21 cellular contexts compared by ENCODE assay signal in genomic region chr3:73110530-73110929, GRCh38. TPM values are rescaled to one million over a fixed set of nuclear protein-coding genes. Genes with fewer than 3 reads are reported as not detected.
DNase-seq lines count a peak whose midpoint lies in the region; ATAC-seq, FAIRE-seq and TF ChIP-seq lines count a peak whose summit lies in the region.
"Had no signal": no experiment of that assay in that cellular context is flagged by ENCODE, and none has a peak within 500 bp of the region (broad histone marks: within the 10 kb centered on the region; RNA-seq: fewer than 3 reads in every experiment).

No MANE protein-coding gene starts in this region.

- no peak overlapping the region for H3K4me2 ChIP-seq in astrocyte (ENCODE audit: low read length)
- H3K4me2 ChIP-seq: SK-N-SH had no signal

- H4K20me1 ChIP-seq in astrocyte (ENCODE audit: insufficient read depth, low read length), result no peaks in the 10 kb centered on the region

- H2AFZ ChIP-seq in astrocyte (ENCODE audit: low read depth, low read length), result no peak overlapping the region

- no peaks in the 10 kb centered on the region for H3K36me3 ChIP-seq in astrocyte (ENCODE audit: insufficient read depth, low read length)

- no peaks in the 10 kb centered on the region for H3K4me1 Mint-ChIP-seq in astrocyte (ENCODE audit: low read depth, unreplicated experiment)
- H3K4me1 Mint-ChIP-seq in activated T-helper 17 cell treated with anti-CD3 and anti-CD28 coated beads, Interleukin-2, amount 50 U/mL, for 72 hours, result no peaks in the 10 kb centered on the region

- peaks cover 18% of the 10 kb centered on the region for H3K27me3 Mint-ChIP-seq in astrocyte (ENCODE audit: low read depth, unreplicated experiment)
- peaks cover 15% of the 10 kb centered on the region for H3K27me3 Mint-ChIP-seq in activated T-helper 17 cell treated with anti-CD3 and anti-CD28 coated beads, Interleukin-2, amount 50 U/mL, for 72 hours

- no peaks in the 10 kb centered on the region for H3K9me3 ChIP-seq in astrocyte (ENCODE audit: insufficient read depth, low read depth, low read length)
- H3K9me3 ChIP-seq: Caco-2, SK-N-SH had no signal

- TF ChIP-seq CTCF in astrocyte (IDR thresholded peaks at IDR 0.05; ENCODE audit: insufficient read depth, low read depth, low read length), result no peak

- H3K9ac ChIP-seq in astrocyte (ENCODE audit: low read length), result no peak overlapping the region
- H3K9ac ChIP-seq: SK-N-SH had no signal

- no peaks in the 10 kb centered on the region for H3K9me3 Mint-ChIP-seq in astrocyte (ENCODE audit: unreplicated experiment)
- H3K9me3 Mint-ChIP-seq in activated T-helper 17 cell treated with anti-CD3 and anti-CD28 coated beads, Interleukin-2, amount 50 U/mL, for 72 hours, result no peaks in the 10 kb centered on the region
- H3K9me3 Mint-ChIP-seq: CD4-positive, alpha-beta T cell had no signal

- no peaks in the 10 kb centered on the region for H3K27me3 ChIP-seq in astrocyte (ENCODE audit: insufficient read depth, low read length)

- H3K27ac ChIP-seq in astrocyte (ENCODE audit: low read depth, low read length), result no peak overlapping the region

- H3K36me3 Mint-ChIP-seq in astrocyte (ENCODE audit: low read depth, unreplicated experiment), result no peaks in the 10 kb centered on the region
- no peaks in the 10 kb centered on the region for H3K36me3 Mint-ChIP-seq in activated T-helper 17 cell treated with anti-CD3 and anti-CD28 coated beads, Interleukin-2, amount 50 U/mL, for 72 hours (ENCODE audit: low read depth)

- no peak overlapping the region for H3K4me3 ChIP-seq in astrocyte (ENCODE audit: insufficient read depth, low read depth, low read length)

- no peak overlapping the region for H3K27ac Mint-ChIP-seq in astrocyte (ENCODE audit: unreplicated experiment)
- no peak overlapping the region for H3K27ac Mint-ChIP-seq in activated T-helper 17 cell treated with anti-CD3 and anti-CD28 coated beads, Interleukin-2, amount 50 U/mL, for 72 hours
- H3K27ac Mint-ChIP-seq: CD4-positive, alpha-beta T cell had no signal

- no peaks in the 10 kb centered on the region for H3K4me1 ChIP-seq in astrocyte (ENCODE audit: insufficient read depth, low read length)
- H3K4me1 ChIP-seq: Caco-2 had no signal

- ATAC-seq in activated T-helper 17 cell treated with anti-CD3 and anti-CD28 coated beads, Interleukin-2, amount 50 U/mL, for 72 hours (replicated peaks), result no peak
- no peak for ATAC-seq in GM18519 (IDR thresholded peaks at IDR 0.05; ENCODE audit: low FRiP score, unreplicated experiment)

- no peak overlapping the region for H3K4me3 Mint-ChIP-seq in astrocyte (ENCODE audit: unreplicated experiment)
- no peak overlapping the region for H3K4me3 Mint-ChIP-seq in activated T-helper 17 cell treated with anti-CD3 and anti-CD28 coated beads, Interleukin-2, amount 50 U/mL, for 72 hours
- H3K4me3 Mint-ChIP-seq: CD4-positive, alpha-beta T cell had no signal

- FAIRE-seq in A204.1 (lab: Jason Lieb, UNC) (peak; percentile 84), GM19239 (lab: Jason Lieb, UNC) (peak; percentile 100), astrocyte (lab: Jason Lieb, UNC) (peak; percentile 100), frontal cortex (lab: Jason Lieb, UNC) (peak; percentile 95)

- DNase-seq in GM19239 (ENCODE audit: insufficient read length, low spot score), result no peak
- no peak for DNase-seq in astrocyte (ENCODE audit: low read depth)
- no peak for DNase-seq in frontal cortex (ENCODE audit: low spot score in 2 of 2)
- DNase-seq in OCI-M1 (lab: John Stamatoyannopoulos, UW), result no peak
- no peak for DNase-seq in stimulated activated CD4-positive, alpha-beta T cell treated with anti-CD3 and anti-CD28 coated beads, Interleukin-2, amount 100 ng/mL, for 24 hours
- DNase-seq: 8988T; Caco-2; CD4-positive, alpha-beta T cell; DMS153; KBM-7; MV-4-11; NCI-H1417; NCI-H187; NCI-H2227 treated with DMSO at 0.1 percent for 48 hours; NCI-H510A treated with DMSO at 0.1 percent for 48 hours; NCI-H774; SHP77 treated with DMSO at 0.1 percent for 48 hours; SK-N-SH had no signal

- H3K79me2 ChIP-seq in astrocyte (ENCODE audit: insufficient read depth, low read length), result no peaks in the 10 kb centered on the region

RNA-seq across cellular contexts. Expression of gene EBLN2, which starts 49.1 kb away (rescaled TPM):
- total RNA-seq in astrocyte, result 3.1 TPM in 2 replicates
- 3.7 TPM for total RNA-seq in frontal cortex
- total RNA-seq in activated T-helper 17 cell treated with anti-CD3 and anti-CD28 coated beads, Interleukin-2, amount 50 U/mL, for 72 hours, result 1 to 10 TPM; 8.2 to 9.8 TPM
